Comparison of ENCODE assay signal across 8 cellular contexts in the genomic region with DNA sequence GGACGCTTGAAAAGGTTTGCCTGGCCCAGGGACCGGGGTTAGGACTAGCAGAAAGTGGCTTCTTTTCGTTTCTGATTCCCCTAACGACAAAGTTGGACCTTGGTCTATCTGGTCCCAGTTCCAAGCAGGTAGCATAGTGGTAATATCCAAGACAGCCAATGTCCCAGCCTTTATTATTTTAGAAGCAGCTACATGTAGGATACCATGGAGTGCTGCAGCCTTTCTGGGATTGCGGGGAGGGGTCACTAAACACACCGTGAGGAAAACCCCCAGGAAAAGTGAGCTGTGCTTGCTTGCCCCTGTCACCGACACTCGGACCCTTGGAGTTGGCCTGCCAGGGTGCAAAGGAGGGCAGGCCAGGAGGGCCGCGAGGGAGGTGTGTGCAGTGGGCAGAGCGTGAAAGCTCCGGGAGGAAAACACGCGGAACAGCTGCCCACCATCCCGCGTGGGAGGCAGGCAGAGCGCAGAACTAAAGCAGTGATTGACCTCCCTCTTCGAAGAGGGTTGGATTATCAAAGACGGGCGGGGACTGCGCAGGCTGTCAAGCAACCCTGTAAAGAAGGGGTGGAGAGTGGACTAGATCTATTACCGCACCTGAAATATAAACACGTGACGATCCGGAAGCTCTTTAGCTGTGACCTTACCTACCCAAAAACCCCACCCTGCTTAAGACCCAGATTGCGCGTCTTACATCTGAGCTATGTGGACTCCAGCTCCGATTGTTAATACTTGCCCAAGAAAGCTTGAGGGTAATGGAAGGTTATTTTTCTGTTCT. TPM values are rescaled to one million over a fixed set of nuclear protein-coding genes. Genes with fewer than 3 reads are reported as not detected.
DNase-seq lines count a peak whose midpoint lies in the region; ATAC-seq and TF ChIP-seq lines count a peak whose summit lies in the region.

No MANE protein-coding gene starts in this region.

- POLR2A ChIA-PET in activated CD8-positive, alpha-beta T cell treated with anti-CD3 and anti-CD28 coated beads for 36 hours (lab: Charles Lee) = interaction anchor here (1.4 kb wide), 1 partner anchor 71 kb away, joined by 3 read pairs; no protein-coding TSS in a partner anchor

- DNase-seq in activated gamma-delta T cell treated with Interleukin-2 at 50 U/mL for 16 hours (peak; percentile 28), activated gamma-delta T cell (lab: John Stamatoyannopoulos, UW) (no peak), NCI-H345 treated with DMSO at 0.1 percent for 48 hours (lab: John Stamatoyannopoulos, UW; ENCODE audit: unreplicated experiment) (peak; percentile 65), endothelial cell (ENCODE audit: low spot score) (no peak), mucosa of gallbladder (ENCODE audit: low spot score) (peak; percentile 61)
- DNase-seq in activated CD8-positive, alpha-beta T cell treated with anti-CD3 and anti-CD28 coated beads for 36 hours = peak; percentile 65

- H3K27me3 Mint-ChIP-seq in activated CD8-positive, alpha-beta T cell treated with anti-CD3 and anti-CD28 coated beads for 36 hours = no peaks in the 10 kb centered on the region
- peaks cover 5% of the 10 kb centered on the region for H3K27me3 Mint-ChIP-seq in endothelial cell (ENCODE audit: unreplicated experiment)

- H3K9me3 Mint-ChIP-seq in activated CD8-positive, alpha-beta T cell treated with anti-CD3 and anti-CD28 coated beads for 36 hours = peaks cover 7% of the 10 kb centered on the region
- H3K9me3 Mint-ChIP-seq in endothelial cell (ENCODE audit: unreplicated experiment) = no peaks in the 10 kb centered on the region

- H3K27ac ChIP-seq in temporal lobe (ENCODE audit: low read depth, low read length) = peak overlapping the region; percentile 89

- peak; percentile 38 for ATAC-seq in HG02852 (IDR thresholded peaks at IDR 0.05; ENCODE audit: unreplicated experiment)
- peak; percentile 65 for ATAC-seq in activated CD8-positive, alpha-beta T cell treated with anti-CD3 and anti-CD28 coated beads for 36 hours

- peaks cover 51% of the 10 kb centered on the region for H3K4me1 Mint-ChIP-seq in activated CD8-positive, alpha-beta T cell treated with anti-CD3 and anti-CD28 coated beads for 36 hours (ENCODE audit: low read depth)
- peaks cover 43% of the 10 kb centered on the region for H3K4me1 Mint-ChIP-seq in endothelial cell (ENCODE audit: unreplicated experiment)

- TF ChIP-seq CTCF in activated CD8-positive, alpha-beta T cell treated with anti-CD3 and anti-CD28 coated beads for 36 hours (IDR thresholded peaks at IDR 0.05) = no peak
- TF ChIP-seq CTCF in endothelial cell (IDR thresholded peaks at IDR 0.05; ENCODE audit: unreplicated experiment) = no peak

- CTCF ChIA-PET in activated CD8-positive, alpha-beta T cell treated with anti-CD3 and anti-CD28 coated beads for 36 hours (lab: Charles Lee) = interaction anchor here (0.9 to 1.4 kb wide), 4 partner anchors 13 to 75 kb away, joined by 3 to 6 read pairs (median 4); no protein-coding TSS in a partner anchor

- intact Hi-C loops in activated CD8-positive, alpha-beta T cell treated with anti-CD3 and anti-CD28 coated beads for 36 hours (cut with micrococcal nuclease) = no loop called here

- H3K36me3 Mint-ChIP-seq in activated CD8-positive, alpha-beta T cell treated with anti-CD3 and anti-CD28 coated beads for 36 hours (ENCODE audit: low read depth) = peaks cover 6% of the 10 kb centered on the region
- peaks cover 7% of the 10 kb centered on the region for H3K36me3 Mint-ChIP-seq in endothelial cell (ENCODE audit: low read depth, unreplicated experiment)

- H3K27ac Mint-ChIP-seq in activated CD8-positive, alpha-beta T cell treated with anti-CD3 and anti-CD28 coated beads for 36 hours = peak overlapping the region; percentile 70
- H3K27ac Mint-ChIP-seq in endothelial cell (ENCODE audit: unreplicated experiment) = no peak overlapping the region

- peak overlapping the region; percentile 86 for H3K4me3 Mint-ChIP-seq in activated CD8-positive, alpha-beta T cell treated with anti-CD3 and anti-CD28 coated beads for 36 hours
- H3K4me3 Mint-ChIP-seq in endothelial cell (ENCODE audit: unreplicated experiment) = peak overlapping the region; percentile 85

RNA-seq across cellular contexts. Expression of a gene that starts 0.6 kb away (rescaled TPM):
- total RNA-seq in activated CD8-positive, alpha-beta T cell treated with anti-CD3 and anti-CD28 coated beads for 36 hours = 10 to 100 TPM in 1 of 2 experiments, 1 to 10 TPM in 1; 6.5 to 12.5 TPM
- total RNA-seq in endothelial cell (ENCODE audit: unreplicated experiment) = 51.1 TPM
- 69.2 TPM for total RNA-seq in mucosa of gallbladder
- 79.7 TPM for total RNA-seq in temporal lobe

Comparison
In these comparisons a context has a peak if more than half of its experiments do, and no peak if none do; other contexts are left out.
1. DNase-seq: peak in activated gamma-delta T cell treated with Interleukin-2 at 50 U/mL for 16 hours (single experiment), NCI-H345 treated with DMSO at 0.1 percent for 48 hours (single experiment), activated CD8-positive, alpha-beta T cell treated with anti-CD3 and anti-CD28 coated beads for 36 hours (single experiment) and mucosa of gallbladder (single experiment); none in activated gamma-delta T cell (single experiment) and endothelial cell (single experiment).